1 cellular context compared by ENCODE assay signal in the genomic region with DNA sequence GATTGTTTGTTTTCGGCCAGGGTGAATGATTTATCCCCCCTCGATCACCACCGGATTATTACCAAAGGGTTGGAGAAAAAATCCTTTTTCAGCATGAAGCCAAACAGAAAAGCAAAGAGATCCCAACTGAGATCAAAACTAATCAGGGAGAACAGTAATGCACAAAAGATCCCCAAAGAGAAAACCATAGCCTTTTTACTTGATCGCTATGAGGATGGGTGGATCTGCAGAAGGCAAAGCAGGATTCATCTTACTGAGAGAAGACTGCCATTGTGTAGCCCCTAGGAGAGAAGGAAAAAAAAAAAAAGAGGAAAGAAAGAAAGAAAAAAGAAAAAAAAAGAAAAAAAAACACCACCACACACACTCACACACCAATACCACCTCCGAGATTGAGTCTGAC.
TF ChIP-seq lines count a peak whose summit lies in the region.

Gene FGF14, minus strand, starts transcription at position 294 of the 400 bp plus-strand sequence.

TF ChIP-seq in SK-N-SH treated with all-trans-retinoic acid at 6 μM for 48 hours, 23 proteins besides CTCF, POLR2A, EP300 and RAD21 (continued from another document):
- TF ChIP-seq ISL1 (CRISPR knock-in tag; IDR thresholded peaks at IDR 0.05) (no peak), ZNF565 (CRISPR knock-in tag; conservative IDR thresholded peaks at IDR 0.05; ENCODE audit: low read depth) (no peak), TOX (CRISPR knock-in tag; IDR thresholded peaks at IDR 0.05; ENCODE audit: borderline replicate concordance) (no peak), ZFP3 (CRISPR knock-in tag; IDR thresholded peaks at IDR 0.05) (no peak), GLIS3 (CRISPR knock-in tag; IDR thresholded peaks at IDR 0.05) (no peak), ZC3H10 (CRISPR knock-in tag; IDR thresholded peaks at IDR 0.05) (no peak), CSDC2 (CRISPR knock-in tag; IDR thresholded peaks at IDR 0.05) (no peak), RARB (CRISPR knock-in tag; IDR thresholded peaks at IDR 0.05) (no peak), BACH2 (CRISPR knock-in tag; IDR thresholded peaks at IDR 0.05; ENCODE audit: borderline replicate concordance) (no peak), PPARA (CRISPR knock-in tag; IDR thresholded peaks at IDR 0.05; ENCODE audit: borderline replicate concordance) (no peak), ESRRG (CRISPR knock-in tag; IDR thresholded peaks at IDR 0.05) (no peak), PATZ1 (CRISPR knock-in tag; IDR thresholded peaks at IDR 0.05; ENCODE audit: borderline replicate concordance) (no peak), ZNF70 (CRISPR knock-in tag; IDR thresholded peaks at IDR 0.05) (no peak), ARNTL (CRISPR knock-in tag; IDR thresholded peaks at IDR 0.05; ENCODE audit: borderline replicate concordance, low read depth) (no peak), ZNF8 (CRISPR knock-in tag; IDR thresholded peaks at IDR 0.05) (no peak)
